In the genomic region with DNA sequence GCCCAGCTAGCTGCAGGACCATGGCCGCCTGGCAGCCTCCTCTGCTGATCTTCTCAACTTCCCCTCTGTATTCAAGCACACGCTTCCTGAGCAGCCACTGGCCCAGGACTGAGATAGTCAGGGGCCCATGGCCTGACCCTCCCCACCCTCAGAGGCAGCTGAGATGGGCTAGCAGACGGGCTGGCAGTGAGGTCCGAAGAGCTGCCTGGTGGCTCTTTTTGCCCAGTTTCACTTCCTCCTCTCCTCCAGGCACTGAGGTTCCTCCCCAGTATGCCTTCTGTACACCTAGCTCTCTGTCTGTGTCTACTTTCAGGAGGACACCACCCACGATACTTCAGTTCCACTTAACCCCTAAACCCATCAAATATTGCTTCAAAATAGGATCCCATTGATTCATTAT, we compare ENCODE assay signal across 10 cellular contexts.
DNase-seq lines count a peak whose midpoint lies in the region; ATAC-seq and TF ChIP-seq lines count a peak whose summit lies in the region.
"Had no signal": no experiment of that assay in that cellular context is flagged by ENCODE, and none has a peak within 500 bp of the region (broad histone marks: within the 10 kb centered on the region; RNA-seq: fewer than 3 reads in every experiment).

No MANE protein-coding gene starts in this region.

- no peak overlapping the region for H3K9ac ChIP-seq in Karpas-422 (ENCODE audit: low read length)

- H3K4me2 ChIP-seq in Karpas-422 (ENCODE audit: low read depth, low read length, poor library complexity, severe bottlenecking): no peak overlapping the region

- intact Hi-C loops in spleen (cut with DNase I; ENCODE audit: low total_unique reads) (no loop called here), left colon (cut with DNase I, micrococcal nuclease) (no loop called here)

- peaks cover 19% of the 10 kb centered on the region for H3K4me1 ChIP-seq in Karpas-422 (ENCODE audit: low read length)
- peaks cover 0 to 10% (median 0%) of the 10 kb centered on the region in 6 donors for H3K4me1 ChIP-seq in spleen

- H3K79me2 ChIP-seq in Karpas-422 (ENCODE audit: low read length): no peaks in the 10 kb centered on the region

- ATAC-seq in HG02642 (IDR thresholded peaks at IDR 0.05; ENCODE audit: poor library complexity, unreplicated experiment): peak; percentile 93
- ATAC-seq in left colon: no peak

- TF ChIP-seq CTCF in spleen (IDR thresholded peaks at IDR 0.05 in 8 of 11, conservative IDR thresholded peaks at IDR 0.05 in 3 of 11): no peak

- DNase-seq in GM19238 (ENCODE audit: insufficient read length, low spot score): peak; percentile 43
- peak; percentile 75 for DNase-seq in Karpas-422
- peak; percentile 83 for DNase-seq in spleen
- no peak for DNase-seq in activated T-cell treated with anti-CD3 and anti-CD28 coated beads for 4 hours
- DNase-seq in left colon: no peak
- no peak for DNase-seq in activated CD8-positive, alpha-beta memory T cell treated with anti-CD3 and anti-CD28 coated beads, Interleukin-2, amount 50 U/mL, for 48 hours
- DNase-seq: activated gamma-delta T cell treated with Interleukin-2 at 50 U/mL for 16 hours, NCI-H446, T-helper 9 cell had no signal

- no peak for TF ChIP-seq POLR2A in spleen (IDR thresholded peaks at IDR 0.05)

- no peak overlapping the region for H3K4me3 ChIP-seq in Karpas-422 (ENCODE audit: low read length)
- no peak overlapping the region for H3K4me3 ChIP-seq in spleen

- no peak overlapping the region for H3K27ac ChIP-seq in Karpas-422 (ENCODE audit: low read length)
- no peak overlapping the region for H3K27ac ChIP-seq in spleen

- WGBS in spleen, 5 donors: 39 to 57% (median 52%) methylated on average over 5 of the region's 5 CpGs

- H3K36me3 ChIP-seq in Karpas-422 (ENCODE audit: insufficient read depth, low read length): no peaks in the 10 kb centered on the region
- no peaks in the 10 kb centered on the region for H3K36me3 ChIP-seq in spleen

- no peaks in the 10 kb centered on the region for H3K27me3 ChIP-seq in Karpas-422 (ENCODE audit: low read length)
- no peaks in the 10 kb centered on the region for H3K27me3 ChIP-seq in spleen (replicated peaks in 1 of 7)

- no peak overlapping the region for H2AFZ ChIP-seq in Karpas-422 (ENCODE audit: low read length)

- H3K9me3 ChIP-seq in Karpas-422 (ENCODE audit: low read length): no peaks in the 10 kb centered on the region
- H3K9me3 ChIP-seq in spleen: no peaks in the 10 kb centered on the region

- no peaks in the 10 kb centered on the region for H4K20me1 ChIP-seq in Karpas-422 (ENCODE audit: insufficient read depth, low read depth, low read length)

- no peaks in the 10 kb centered on the region for H3K9me2 ChIP-seq in Karpas-422 (replicated peaks; ENCODE audit: insufficient read depth, low read length)

Comparison
In these comparisons a context has a peak if more than half of its experiments do, and no peak if none do; other contexts are left out.
1. DNase-seq: peak in GM19238 (single experiment), Karpas-422 (single experiment) and spleen (single experiment); none in activated T-cell treated with anti-CD3 and anti-CD28 coated beads for 4 hours (single experiment), left colon (0 of 2) and activated CD8-positive, alpha-beta memory T cell treated with anti-CD3 and anti-CD28 coated beads, Interleukin-2, amount 50 U/mL, for 48 hours (single experiment).